Comparison of ENCODE assay signal across 1 cellular context in genomic region chr5:135398160-135398854, GRCh38.
A peak's percentile ranks its signal among the peaks of the same experiment; 100 is the strongest.
TF ChIP-seq lines count a peak whose summit lies in the region.

No MANE protein-coding gene starts in this region.

TF ChIP-seq in K562, 482 proteins besides CTCF, POLR2A, EP300 and RAD21 (continued from another document):
- TF ChIP-seq VEZF1 (CRISPR knock-in tag; IDR thresholded peaks at IDR 0.05) (peak; percentile 40), FIP1L1 (IDR thresholded peaks at IDR 0.05; ENCODE audit: low read depth, low read length, poor library complexity, severe bottlenecking) (peak; percentile 74), STAT5B (CRISPR knock-in tag; IDR thresholded peaks at IDR 0.05) (no peak), KDM5B (IDR thresholded peaks at IDR 0.05; ENCODE audit: insufficient replicate concordance, low read depth, low read length) (peak; percentile 35), ZBTB34 (CRISPR knock-in tag; IDR thresholded peaks at IDR 0.05) (no peak), DPF2 (IDR thresholded peaks at IDR 0.05) (0 out of 2 replicates have a peak, but pooled peaks have one; percentile 20), ZEB2 (IDR thresholded peaks at IDR 0.05) (peak; percentile 84), ZNF12 (CRISPR knock-in tag; IDR thresholded peaks at IDR 0.05) (peak; percentile 40; the same call in 1 of the 2 replicates), PREB (CRISPR knock-in tag; IDR thresholded peaks at IDR 0.05) (no peak), THRA (IDR thresholded peaks at IDR 0.05) (no peak), ZNF431 (CRISPR knock-in tag; IDR thresholded peaks at IDR 0.05) (no peak), POLR2AphosphoS2 (IDR thresholded peaks at IDR 0.05; ENCODE audit: low read length) (no peak), CHAMP1 (IDR thresholded peaks at IDR 0.05) (no peak), FOXO4 (CRISPR knock-in tag; IDR thresholded peaks at IDR 0.05) (no peak), FOXK1 (CRISPR knock-in tag; IDR thresholded peaks at IDR 0.05; ENCODE audit: borderline replicate concordance) (0 out of 2 replicates have a peak, but pooled peaks have one; percentile 14), HMGN3 (IDR thresholded peaks at IDR 0.05; ENCODE audit: borderline replicate concordance, extremely low read depth, insufficient read length, low read depth, low read length) (peak; percentile 29), ZNF3 (CRISPR knock-in tag; IDR thresholded peaks at IDR 0.05) (no peak), ZBTB11 (CRISPR knock-in tag; IDR thresholded peaks at IDR 0.05) (no peak; a peak in 1 of 6 replicates), RBM34 (IDR thresholded peaks at IDR 0.05; ENCODE audit: borderline replicate concordance, insufficient read depth, low read length) (no peak), ZNF511 (CRISPR knock-in tag; IDR thresholded peaks at IDR 0.05) (0 out of 2 replicates have a peak, but pooled peaks have one; percentile 15), TCFL5 (CRISPR knock-in tag; conservative IDR thresholded peaks at IDR 0.05) (no peak), CTBP1 (IDR thresholded peaks at IDR 0.05; ENCODE audit: borderline replicate concordance) (peak; percentile 38; the same call in 1 of the 2 replicates), ETV1 (tag; conservative IDR thresholded peaks at IDR 0.05; ENCODE audit: low read depth) (peak; percentile 50; the same call in 1 of the 2 replicates), HDAC1 (IDR thresholded peaks at IDR 0.05) (0 out of 4 replicates have a peak, but pooled peaks of 1 of the 2 experiments have one; percentile 13), PCBP1 (IDR thresholded peaks at IDR 0.05; ENCODE audit: low read depth, low read length, poor library complexity, severe bottlenecking) (peak; percentile 41), KDM2B (CRISPR knock-in tag; IDR thresholded peaks at IDR 0.05) (0 out of 2 replicates have a peak, but pooled peaks have one; percentile 32), RNF2 (IDR thresholded peaks at IDR 0.05) (no peak), NCOA6 (IDR thresholded peaks at IDR 0.05) (no peak), ZFX (CRISPR knock-in tag; IDR thresholded peaks at IDR 0.05) (peak; percentile 74), NR4A1 (CRISPR knock-in tag; IDR thresholded peaks at IDR 0.05) (no peak), NR4A1 (tag; IDR thresholded peaks at IDR 0.05) (no peak), ZNF212 (CRISPR knock-in tag; IDR thresholded peaks at IDR 0.05) (no peak), FOXJ2 (tag; IDR thresholded peaks at IDR 0.05) (no peak), TAF1 (IDR thresholded peaks at IDR 0.05; ENCODE audit: control insufficient read depth, extremely low read depth, insufficient read depth, low read length, severe bottlenecking) (peak; percentile 22), MAZ (CRISPR knock-in tag; conservative IDR thresholded peaks at IDR 0.05 in 1 of 2, IDR thresholded peaks at IDR 0.05 in 1 of 2) (peak in 1 of 2 experiments; percentile 37; a peak in 2 of 4 replicates), EGR1 (conservative IDR thresholded peaks at IDR 0.05) (peak; percentile 67)
TF ChIP-seq in K562: peak in this region for 23.
